13 cellular contexts compared by ENCODE assay signal in the genomic region with DNA sequence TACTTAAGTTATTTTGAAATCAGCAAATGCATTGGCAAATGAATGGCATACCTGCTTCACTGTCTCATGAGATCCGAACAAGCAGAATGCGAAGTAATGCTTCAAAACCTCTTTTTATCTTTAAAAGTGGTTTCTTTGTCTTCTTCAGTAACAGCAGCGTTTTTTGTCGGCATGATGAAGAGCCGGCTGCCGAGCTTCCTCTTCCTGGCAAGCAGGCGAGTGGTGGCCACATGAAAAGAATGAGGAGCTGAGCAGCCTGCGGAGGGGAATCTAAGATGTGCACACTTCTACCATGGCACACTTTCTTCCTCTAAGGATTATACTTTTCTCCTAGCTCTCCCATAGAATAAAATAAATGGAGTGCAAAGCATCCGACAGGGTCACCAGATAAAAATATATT. TPM values are rescaled to one million over a fixed set of nuclear protein-coding genes. Genes with fewer than 3 reads are reported as not detected.
DNase-seq lines count a peak whose midpoint lies in the region; ATAC-seq and TF ChIP-seq lines count a peak whose summit lies in the region.
"Had no signal": no experiment of that assay in that cellular context is flagged by ENCODE, and none has a peak within 500 bp of the region (broad histone marks: within the 10 kb centered on the region; RNA-seq: fewer than 3 reads in every experiment).

No MANE protein-coding gene starts in this region.

- no peak overlapping the region for H3K27ac ChIP-seq in heart left ventricle

- intact Hi-C loops in heart left ventricle (cut with DNase I) (loop anchor here in 1 of 10 donors (10.0 kb wide), 1 partner anchor 1389 kb away; the partner anchor contains the start of gene IRX5), head of caudate nucleus (cut with DNase I) (no loop called here)

- H3K9me3 ChIP-seq in heart left ventricle: no peaks in the 10 kb centered on the region

- no peaks in the 10 kb centered on the region for H3K36me3 ChIP-seq in heart left ventricle

- no peak for ATAC-seq in HG02870 (IDR thresholded peaks at IDR 0.05; ENCODE audit: unreplicated experiment)
- no peak for ATAC-seq in heart left ventricle
- ATAC-seq: Panc1 had no signal

- peaks cover 0 to 8% (median 2%) of the 10 kb centered on the region in 12 donors for H3K4me1 ChIP-seq in heart left ventricle

- in situ Hi-C loops in KBM-7 (cut with MboI; ENCODE audit: low pct_unique_long_range_greater_than_20kb, low sequenced_read_pairs): no loop called here

- no peak overlapping the region for H3K4me3 ChIP-seq in heart left ventricle

- WGBS in heart left ventricle, 4 donors: 53 to 66% (median 59%) methylated on average over 9 of the region's 9 CpGs

- TF ChIP-seq POLR2A in heart left ventricle (IDR thresholded peaks at IDR 0.05): no peak

- peaks cover 0 to 22% (median 3%) of the 10 kb centered on the region in 9 donors for H3K27me3 ChIP-seq in heart left ventricle

- peak; percentile 50 for DNase-seq in KBM-7
- peak; percentile 26 for DNase-seq in T-helper 9 cell
- peak; percentile 74 for DNase-seq in activated effector memory CD4-positive, alpha-beta T cell treated with anti-CD3 and anti-CD28 coated beads, Interleukin-2, amount 50 U/mL, for 16 hours
- peak; percentile 7 for DNase-seq in stimulated activated CD4-positive, alpha-beta T cell treated with anti-CD3 and anti-CD28 coated beads, Interleukin-2, amount 100 ng/mL, for 4 hours (ENCODE audit: low read depth)
- DNase-seq in heart left ventricle: no peak
- DNase-seq in NCI-H524 treated with DMSO at 0.1 percent for 48 hours (lab: John Stamatoyannopoulos, UW): no peak
- DNase-seq in head of caudate nucleus: no peak
- DNase-seq: activated CD4-positive, CD25-positive, alpha-beta regulatory T cell treated with anti-CD3 and anti-CD28 coated beads, Interleukin-2, amount 50 U/mL, for 72 hours; kidney; NCI-H2081; substantia nigra had no signal

- TF ChIP-seq CTCF in heart left ventricle (IDR thresholded peaks at IDR 0.05): no peak

RNA-seq across cellular contexts. Expression of gene AKTIP, which starts 42.4 kb away (rescaled TPM):
- 100 to 1,000 TPM in 3 of 9 donors, 10 to 100 TPM in 6; 47.5 to 108 (median 84.2) TPM for total RNA-seq in heart left ventricle
- polyA plus RNA-seq in heart left ventricle: 10 to 100 TPM; 33.6 to 65.8 TPM

Comparison
In these comparisons a context has a peak if more than half of its experiments do, and no peak if none do; other contexts are left out.
1. DNase-seq: peak in KBM-7 (single experiment), T-helper 9 cell (single experiment), activated effector memory CD4-positive, alpha-beta T cell treated with anti-CD3 and anti-CD28 coated beads, Interleukin-2, amount 50 U/mL, for 16 hours (single experiment) and stimulated activated CD4-positive, alpha-beta T cell treated with anti-CD3 and anti-CD28 coated beads, Interleukin-2, amount 100 ng/mL, for 4 hours (single experiment); none in heart left ventricle (0 of 5), NCI-H524 treated with DMSO at 0.1 percent for 48 hours (single experiment) and head of caudate nucleus (0 of 42).